Comparison of ENCODE assay signal across 24 cellular contexts in genomic region chr1:56483104-56483503, GRCh38.
DNase-seq lines count a peak whose midpoint lies in the region; ATAC-seq, FAIRE-seq and TF ChIP-seq lines count a peak whose summit lies in the region.
"Had no signal": no experiment of that assay in that cellular context is flagged by ENCODE, and none has a peak within 500 bp of the region (broad histone marks: within the 10 kb centered on the region; RNA-seq: fewer than 3 reads in every experiment).

No MANE protein-coding gene starts in this region.

- H3F3A ChIP-seq in GM23248 (ENCODE audit: insufficient read depth) = no peaks in the 10 kb centered on the region

- CTCF ChIA-PET in HepG2 (lab: Yijun Ruan, JAX; ENCODE audit: low intra/inter-chr PET ratio, low total read pairs) = no interaction called here

- H3K4me3 ChIP-seq in neuronal stem cell (ENCODE audit: low read length in 2 of 2) (no peak overlapping the region), HepG2 (replicated peaks in 1 of 3; ENCODE audit: insufficient read depth in 1 of 3, low read depth in 2 of 3, low read length in 3 of 3) (no peak overlapping the region), GM23248 (no peak overlapping the region)
- H3K4me3 ChIP-seq: BLaER1, GM12878 had no signal

- no peak overlapping the region for H2BK5ac ChIP-seq in neuronal stem cell (ENCODE audit: low read length)

- no peak overlapping the region for H3K14ac ChIP-seq in neuronal stem cell (ENCODE audit: low read length)

- no peak overlapping the region for H3K4ac ChIP-seq in neuronal stem cell (ENCODE audit: low read length)

- TF ChIP-seq EP300 in HepG2 (IDR thresholded peaks at IDR 0.05; ENCODE audit: low read depth in 2 of 2, low read length in 2 of 2) (no peak), HepG2 (CRISPR knock-in tag; IDR thresholded peaks at IDR 0.05; ENCODE audit: borderline replicate concordance) (no peak)

- no peak overlapping the region for H2AK5ac ChIP-seq in neuronal stem cell (ENCODE audit: low read depth, low read length)

- H3K9me3 ChIP-seq in neuronal stem cell (replicated peaks in 1 of 2; ENCODE audit: control insufficient read depth in 2 of 2, insufficient read depth in 1 of 2, low read depth in 1 of 2, low read length in 2 of 2) = no peaks in the 10 kb centered on the region
- H3K9me3 ChIP-seq in HepG2 (ENCODE audit: low read length) = no peaks in the 10 kb centered on the region
- no peaks in the 10 kb centered on the region for H3K9me3 ChIP-seq in GM23248 (ENCODE audit: low read depth)
- H3K9me3 ChIP-seq: BE2C, BLaER1 had no signal

- H3K27me3 ChIP-seq in neuronal stem cell (ENCODE audit: control insufficient read depth in 3 of 3, insufficient read depth in 3 of 3, low read depth in 1 of 3, low read length in 3 of 3) (peaks cover 0 to 2% (median 0%) of the 10 kb centered on the region in 3 experiments), HepG2 (ENCODE audit: control insufficient read depth in 1 of 2, insufficient read depth in 2 of 2, low read length in 2 of 2) (no peaks in the 10 kb centered on the region), foreskin keratinocyte (peaks cover 5% of the 10 kb centered on the region), GM23248 (replicated peaks; ENCODE audit: insufficient read depth) (no peaks in the 10 kb centered on the region)
- H3K27me3 ChIP-seq: BE2C had no signal

- no peak overlapping the region for H2BK120ac ChIP-seq in neuronal stem cell (ENCODE audit: low read depth, low read length)

- H3K23ac ChIP-seq in neuronal stem cell (ENCODE audit: low read depth, low read length, poor library complexity) = no peak overlapping the region

- no peaks in the 10 kb centered on the region for H3K9me2 ChIP-seq in GM23248 (ENCODE audit: insufficient read depth)

- no peak overlapping the region for H4K91ac ChIP-seq in neuronal stem cell (ENCODE audit: low read depth, low read length, poor library complexity)

- peak overlapping the region; percentile 61 for H3K18ac ChIP-seq in neuronal stem cell (ENCODE audit: low read length)

- ATAC-seq in HepG2 = no peak
- ATAC-seq in foreskin keratinocyte = no peak

- H4K20me1 ChIP-seq in HepG2 (ENCODE audit: insufficient read depth, low read length) = no peaks in the 10 kb centered on the region
- H4K20me1 ChIP-seq in GM23248 (ENCODE audit: insufficient read depth) = no peaks in the 10 kb centered on the region
- H4K20me1 ChIP-seq: BLaER1 had no signal

- in situ Hi-C loops in HepG2 (cut with HindIII; ENCODE audit: extremely low pct_ligation_motif_present, low pct_unique_long_range_greater_than_20kb) = no loop called here
- in situ Hi-C loops in GM23248 (cut with MboI) = no loop called here

- no peaks in the 10 kb centered on the region for H3K79me1 ChIP-seq in neuronal stem cell (ENCODE audit: low read depth, low read length)

- no peak for FAIRE-seq in HepG2 (lab: Jason Lieb, UNC)
- FAIRE-seq: A204.1, GM12878, GM12892, GM18507 had no signal

- intact Hi-C loops in HepG2 (cut with micrococcal nuclease; ENCODE audit: unreplicated experiment) = no loop called here

- no peak overlapping the region for H2BK15ac ChIP-seq in neuronal stem cell (ENCODE audit: low read length)

- no peak for TF ChIP-seq RAD21 in HepG2 (CRISPR knock-in tag; IDR thresholded peaks at IDR 0.05)

- DNase-seq in dermis blood vessel endothelial cell (peak; percentile 56), neuronal stem cell (ENCODE audit: low spot score) (no peak), HepG2 (ENCODE audit: low spot score) (no peak), foreskin keratinocyte (no peak), GM23248 (no peak)
- DNase-seq: 8988T; ACHN; BE2C; C1 segment of cervical spinal cord; CD4-positive, alpha-beta memory T cell; CD4-positive, CD25-positive, alpha-beta regulatory T cell; CD8-positive, alpha-beta memory T cell; COR-L47; DMS 273 treated with DMSO at 0.1 percent for 48 hours; DMS153; DMS79; DND-41; EL; GDM1 had no signal

- TF ChIP-seq POLR2A in HepG2 (IDR thresholded peaks at IDR 0.05; ENCODE audit: insufficient read depth in 1 of 2, low read depth in 2 of 2, low read length in 2 of 2) = no peak

- H3K36me3 ChIP-seq in neuronal stem cell (replicated peaks in 1 of 2; ENCODE audit: control insufficient read depth in 2 of 2, insufficient read depth in 2 of 2, low read length in 2 of 2) = no peaks in the 10 kb centered on the region
- no peaks in the 10 kb centered on the region for H3K36me3 ChIP-seq in HepG2 (replicated peaks in 1 of 2; ENCODE audit: control insufficient read depth in 1 of 2, insufficient read depth in 2 of 2, low read length in 2 of 2)
- H3K36me3 ChIP-seq in GM23248 (ENCODE audit: low read depth) = no peaks in the 10 kb centered on the region
- H3K36me3 ChIP-seq: BE2C, BLaER1 had no signal

- WGBS in neuronal stem cell (ENCODE audit: extremely low coverage in 2 of 2, insufficient read length in 2 of 2, insufficient replicate concordance in 1 of 2), 2 donors = no CpG with 5 or more reads among the region's 1 CpG
- 95% methylated on average over 1 of the region's 1 CpG for WGBS in HepG2 (ENCODE audit: low lambda C conversion rate)
- WGBS in GM23248 (ENCODE audit: low coverage in 1 of 2, low lambda C conversion rate in 2 of 2, missing lambda C conversion rate in 2 of 2), 2 experiments = 92 to 94% methylated on average over 1 of the region's 1 CpG

- no peak overlapping the region for H2BK12ac ChIP-seq in neuronal stem cell (ENCODE audit: low read length)

- no TSS peak for BruUV-seq in HepG2 (replicated peaks; lab: Mats Ljungman, UMichigan)

- no peak overlapping the region for H3K9ac ChIP-seq in neuronal stem cell (ENCODE audit: low read depth, low read length, poor library complexity)
- no peak overlapping the region; the same call in 1 of the 2 replicates for H3K9ac ChIP-seq in HepG2 (ENCODE audit: insufficient read depth, low read depth, low read length)
- H3K9ac ChIP-seq in GM23248 = no peak overlapping the region
- H3K9ac ChIP-seq: BLaER1 had no signal

- H3K4me2 ChIP-seq in neuronal stem cell (ENCODE audit: insufficient read depth, low read length, poor library complexity, severe bottlenecking) = no peak overlapping the region
- no peak overlapping the region for H3K4me2 ChIP-seq in HepG2 (ENCODE audit: low read depth, low read length)
- H3K4me2 ChIP-seq in GM23248 (ENCODE audit: unreplicated experiment) = no peak overlapping the region
- H3K4me2 ChIP-seq: BLaER1 had no signal

- H3K79me2 ChIP-seq in HepG2 (ENCODE audit: insufficient read depth, low read length) (no peaks in the 10 kb centered on the region), GM23248 (ENCODE audit: insufficient read depth) (no peaks in the 10 kb centered on the region)

- H3K27ac ChIP-seq in neuronal stem cell (replicated peaks; ENCODE audit: low read length) (no peak overlapping the region), HepG2 (ENCODE audit: extremely low read length, insufficient read depth, low read length) (no peak overlapping the region), foreskin keratinocyte (no peak overlapping the region), GM23248 (no peak overlapping the region)
- H3K27ac ChIP-seq: BLaER1 had no signal

- POLR2A ChIA-PET in HepG2 (lab: Yijun Ruan, JAX) = interaction anchor here (1.4 kb wide), 1 partner anchor 11 kb away, joined by 5 read pairs; no protein-coding TSS in a partner anchor

- H4K8ac ChIP-seq in neuronal stem cell (ENCODE audit: low read depth, low read length) = no peak overlapping the region

- H3K4me1 ChIP-seq in neuronal stem cell (ENCODE audit: control insufficient read depth in 2 of 2, insufficient read depth in 1 of 2, low read depth in 1 of 2, low read length in 2 of 2) (peaks cover 0 to 1% of the 10 kb centered on the region in 2 donors), HepG2 (ENCODE audit: insufficient read depth, low read length) (peaks cover 65% of the 10 kb centered on the region), foreskin keratinocyte (no peaks in the 10 kb centered on the region), GM23248 (ENCODE audit: insufficient read depth) (no peaks in the 10 kb centered on the region)
- H3K4me1 ChIP-seq: BE2C, BLaER1 had no signal

- TF ChIP-seq CTCF in HepG2 (CRISPR knock-in tag; IDR thresholded peaks at IDR 0.05) (no peak), foreskin keratinocyte (conservative IDR thresholded peaks at IDR 0.05) (no peak)

- H2AFZ ChIP-seq in neuronal stem cell (ENCODE audit: low read length) (no peak overlapping the region), HepG2 (ENCODE audit: low read length) (no peak overlapping the region), GM23248 (no peak overlapping the region)

TF ChIP-seq in HepG2, 621 proteins besides CTCF, POLR2A, EP300 and RAD21:
- TF ChIP-seq TCF7 (IDR thresholded peaks at IDR 0.05; ENCODE audit: low read depth) (no peak), ARNT2 (CRISPR knock-in tag; IDR thresholded peaks at IDR 0.05; ENCODE audit: low read depth) (no peak), YY1 (IDR thresholded peaks at IDR 0.05; ENCODE audit: insufficient read depth, insufficient replicate concordance, low read depth, low read length) (no peak)
- TF ChIP-seq, protein P1, sequence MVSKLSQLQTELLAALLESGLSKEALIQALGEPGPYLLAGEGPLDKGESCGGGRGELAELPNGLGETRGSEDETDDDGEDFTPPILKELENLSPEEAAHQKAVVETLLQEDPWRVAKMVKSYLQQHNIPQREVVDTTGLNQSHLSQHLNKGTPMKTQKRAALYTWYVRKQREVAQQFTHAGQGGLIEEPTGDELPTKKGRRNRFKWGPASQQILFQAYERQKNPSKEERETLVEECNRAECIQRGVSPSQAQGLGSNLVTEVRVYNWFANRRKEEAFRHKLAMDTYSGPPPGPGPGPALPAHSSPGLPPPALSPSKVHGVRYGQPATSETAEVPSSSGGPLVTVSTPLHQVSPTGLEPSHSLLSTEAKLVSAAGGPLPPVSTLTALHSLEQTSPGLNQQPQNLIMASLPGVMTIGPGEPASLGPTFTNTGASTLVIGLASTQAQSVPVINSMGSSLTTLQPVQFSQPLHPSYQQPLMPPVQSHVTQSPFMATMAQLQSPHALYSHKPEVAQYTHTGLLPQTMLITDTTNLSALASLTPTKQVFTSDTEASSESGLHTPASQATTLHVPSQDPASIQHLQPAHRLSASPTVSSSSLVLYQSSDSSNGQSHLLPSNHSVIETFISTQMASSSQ (IDR thresholded peaks at IDR 0.05; ENCODE audit: low read depth) = no peak
- TF ChIP-seq, protein P1 (CRISPR knock-in tag; IDR thresholded peaks at IDR 0.05; ENCODE audit: borderline replicate concordance) = no peak
